Comparison of ENCODE assay signal across 8 cellular contexts in the genomic region with DNA sequence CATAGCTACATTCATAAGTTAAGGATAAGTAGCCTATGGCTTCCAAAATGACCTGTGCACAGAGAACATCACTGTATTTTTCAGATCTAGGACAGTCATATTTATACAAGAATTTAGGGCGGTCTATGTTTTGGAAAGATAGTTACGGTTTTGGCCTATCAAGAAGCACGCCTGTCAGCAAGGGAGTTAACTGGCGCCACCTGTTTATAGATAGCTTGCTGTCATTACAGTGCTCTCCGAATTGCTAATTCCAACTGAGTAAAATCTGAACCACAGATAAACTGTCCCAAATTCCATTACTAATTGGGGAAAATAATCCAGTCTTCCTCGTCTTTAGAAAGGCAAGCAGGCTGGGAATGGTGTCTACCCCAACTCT. TPM values are rescaled to one million over a fixed set of nuclear protein-coding genes. Genes with fewer than 3 reads are reported as not detected.
DNase-seq lines count a peak whose midpoint lies in the region; ATAC-seq and TF ChIP-seq lines count a peak whose summit lies in the region.

No MANE protein-coding gene starts in this region.

- no peak for TF ChIP-seq CTCF in AG04450 (IDR thresholded peaks at IDR 0.05; ENCODE audit: low read depth, low read length)
- no peak for TF ChIP-seq CTCF in osteocyte (IDR thresholded peaks at IDR 0.05)

- no peaks in the 10 kb centered on the region for H3K27me3 Mint-ChIP-seq in T-helper 1 cell treated with Interleukin-12 subunit alpha and Interleukin-12 subunit beta and Interleukin-4 antibody, amounts not matched to agents 30 μg/mL and 1 μg/mL, for 36 hours (ENCODE audit: low read depth)
- peaks cover 3% of the 10 kb centered on the region for H3K27me3 Mint-ChIP-seq in osteocyte (ENCODE audit: unreplicated experiment)

- POLR2A ChIA-PET in AG04450 (lab: Yijun Ruan, JAX), result no interaction called here

- no peak overlapping the region for H3K27ac ChIP-seq in AG04450 (ENCODE audit: low read depth, low read length)

- H3K4me3 ChIP-seq in AG04450 (ENCODE audit: low read depth, low read length), result peak overlapping the region; percentile 83

- H3K36me3 Mint-ChIP-seq in T-helper 1 cell treated with Interleukin-12 subunit alpha and Interleukin-12 subunit beta and Interleukin-4 antibody, amounts not matched to agents 30 μg/mL and 1 μg/mL, for 36 hours (ENCODE audit: low read depth), result peaks cover 3% of the 10 kb centered on the region
- H3K36me3 Mint-ChIP-seq in osteocyte (ENCODE audit: unreplicated experiment), result no peaks in the 10 kb centered on the region

- ATAC-seq in GM18858 (IDR thresholded peaks at IDR 0.05; ENCODE audit: unreplicated experiment) (peak; percentile 44), HG03095 (IDR thresholded peaks at IDR 0.05; ENCODE audit: unreplicated experiment) (peak; percentile 44)

- no peaks in the 10 kb centered on the region for H3K9me3 Mint-ChIP-seq in T-helper 1 cell treated with Interleukin-12 subunit alpha and Interleukin-12 subunit beta and Interleukin-4 antibody, amounts not matched to agents 30 μg/mL and 1 μg/mL, for 36 hours
- H3K9me3 Mint-ChIP-seq in osteocyte (ENCODE audit: unreplicated experiment), result peaks cover 17% of the 10 kb centered on the region

- CTCF ChIA-PET in AG04450 (lab: Charles Lee), result no interaction called here

- H3K27me3 ChIP-seq in AG04450 (ENCODE audit: control insufficient read depth, insufficient read depth, low read length), result no peaks in the 10 kb centered on the region

- peaks cover 23% of the 10 kb centered on the region for H3K4me1 Mint-ChIP-seq in T-helper 1 cell treated with Interleukin-12 subunit alpha and Interleukin-12 subunit beta and Interleukin-4 antibody, amounts not matched to agents 30 μg/mL and 1 μg/mL, for 36 hours (ENCODE audit: low read depth)
- peaks cover 5% of the 10 kb centered on the region for H3K4me1 Mint-ChIP-seq in osteocyte (ENCODE audit: unreplicated experiment)

- no peaks in the 10 kb centered on the region for H3K9me3 ChIP-seq in AG04450 (ENCODE audit: control insufficient read depth, insufficient read depth, low read length)

- H3K4me3 Mint-ChIP-seq in T-helper 1 cell treated with Interleukin-12 subunit alpha and Interleukin-12 subunit beta and Interleukin-4 antibody, amounts not matched to agents 30 μg/mL and 1 μg/mL, for 36 hours, result peak overlapping the region; percentile 97
- H3K4me3 Mint-ChIP-seq in osteocyte (ENCODE audit: unreplicated experiment), result peak overlapping the region; percentile 85

- DNase-seq in AG04450 (ENCODE audit: low read depth, low spot score) (no peak), fibroblast of gingiva (ENCODE audit: low read depth) (peak; percentile 0), osteocyte (ENCODE audit: extremely low spot score, unreplicated experiment) (no peak), NCI-H187 (lab: John Stamatoyannopoulos, UW) (no peak), H4 (ENCODE audit: low spot score) (no peak)

- peak overlapping the region; percentile 88 for H3K27ac Mint-ChIP-seq in T-helper 1 cell treated with Interleukin-12 subunit alpha and Interleukin-12 subunit beta and Interleukin-4 antibody, amounts not matched to agents 30 μg/mL and 1 μg/mL, for 36 hours
- H3K27ac Mint-ChIP-seq in osteocyte (ENCODE audit: unreplicated experiment), result peak overlapping the region; percentile 94

RNA-seq across cellular contexts. Expression of gene ABCB7, which starts 0.6 kb away (rescaled TPM):
- 18.7 and 25.3 TPM in 2 replicates for polyA plus RNA-seq in AG04450 (2011; rRNA removed)
- 11.7 and 22.2 TPM in 2 replicates for polyA minus RNA-seq in AG04450 (2011; rRNA and poly(A)+ RNA removed)
- 18.7 and 18.9 TPM in 2 replicates for total RNA-seq in osteocyte
- total RNA-seq in H4 (2014; rRNA removed; shearing (Covaris generic)), result 26.0 and 37.9 TPM in 2 replicates
